In genomic region chr3:10192953-10193691, GRCh38 we compare ENCODE assay signal across 8 cellular contexts. TPM values are rescaled to one million over a fixed set of nuclear protein-coding genes. Genes with fewer than 3 reads are reported as not detected.
DNase-seq lines count a peak whose midpoint lies in the region; ATAC-seq and TF ChIP-seq lines count a peak whose summit lies in the region.

No MANE protein-coding gene starts in this region.

- H4K20me1 ChIP-seq in osteoblast (ENCODE audit: insufficient read depth, low read length) = no peaks in the 10 kb centered on the region

- no peaks in the 10 kb centered on the region for H3K9me3 ChIP-seq in osteoblast (ENCODE audit: low read depth, low read length)
- no peaks in the 10 kb centered on the region for H3K9me3 ChIP-seq in vagina

- peak overlapping the region; percentile 70 for H3K4me2 ChIP-seq in osteoblast (ENCODE audit: insufficient read depth, low read length)

- H3K36me3 ChIP-seq in osteoblast (ENCODE audit: insufficient read depth, low read length) (no peaks in the 10 kb centered on the region), vagina (no peaks in the 10 kb centered on the region)

- no peak for TF ChIP-seq POLR2A in vagina (IDR thresholded peaks at IDR 0.05)

- H3K27ac ChIP-seq in epithelial cell of prostate (peak overlapping the region; percentile 98), osteoblast (ENCODE audit: low read depth, low read length) (peak overlapping the region; percentile 100), vagina (peak overlapping the region; percentile 97)

- TF ChIP-seq CTCF in osteoblast (IDR thresholded peaks at IDR 0.05; ENCODE audit: extremely low read depth, low read depth, low read length) (peak; percentile 88), vagina (IDR thresholded peaks at IDR 0.05) (peak in 1 of 3 experiments; percentile 11)

- peaks cover 75% of the 10 kb centered on the region for H3K4me1 ChIP-seq in osteoblast (ENCODE audit: insufficient read depth, low read length)
- peaks cover 89% of the 10 kb centered on the region for H3K4me1 ChIP-seq in vagina

- no peak overlapping the region for H3K4me3 ChIP-seq in Jurkat, Clone E6-1 (ENCODE audit: low read length)
- H3K4me3 ChIP-seq in osteoblast (ENCODE audit: insufficient read depth, low read length) = no peak overlapping the region
- H3K4me3 ChIP-seq in vagina = no peak overlapping the region

- DNase-seq in DMS 273 (lab: John Stamatoyannopoulos, UW; ENCODE audit: unreplicated experiment) (peak; percentile 32), DMS 273 treated with DMSO at 0.1 percent for 48 hours (lab: John Stamatoyannopoulos, UW) (no peak), epithelial cell of prostate (ENCODE audit: low read depth, low spot score) (peak; percentile 82), osteoblast (ENCODE audit: insufficient read length, low spot score, missing footprints) (peak; percentile 89), vagina (ENCODE audit: extremely low spot score in 2 of 2) (no peak), sciatic nerve (ENCODE audit: low spot score) (no peak)
- DNase-seq in Jurkat, Clone E6-1 (ENCODE audit: low read depth, low spot score) = peak; percentile 47
- peak; percentile 17 for DNase-seq in activated CD8-positive, alpha-beta memory T cell treated with anti-CD3 and anti-CD28 coated beads, Interleukin-2, amount 50 U/mL, for 1 hour (ENCODE audit: extremely low read depth)

- peaks cover 22% of the 10 kb centered on the region for H3K79me2 ChIP-seq in osteoblast (ENCODE audit: insufficient read depth, low read length)

- ATAC-seq in sciatic nerve = no peak

- no peaks in the 10 kb centered on the region for H3K27me3 ChIP-seq in osteoblast (ENCODE audit: insufficient read depth, low read length)
- no peaks in the 10 kb centered on the region for H3K27me3 ChIP-seq in vagina

- no peak overlapping the region for H2AFZ ChIP-seq in osteoblast (ENCODE audit: low read length)

- intact Hi-C loops in vagina (cut with DNase I) = no loop called here
- intact Hi-C loops in sciatic nerve (cut with DNase I) = no loop called here

RNA-seq across cellular contexts. Expression of gene IRAK2, which starts 28.4 kb away (rescaled TPM):
- polyA plus RNA-seq in Jurkat, Clone E6-1 (2012; ENCODE audit: insufficient read depth, insufficient read length) = 0.25 TPM
- total RNA-seq in osteoblast (3.2 and 4.0 TPM in 2 replicates), vagina (10.6 TPM), sciatic nerve (6.4 TPM)

RNA-seq across cellular contexts. Expression of gene VHL, which starts 51.5 kb away (rescaled TPM):
- 42.9 TPM for polyA plus RNA-seq in Jurkat, Clone E6-1 (2012; ENCODE audit: insufficient read depth, insufficient read length)
- total RNA-seq in osteoblast (33.9 and 36.9 TPM in 2 replicates), vagina (48.4 TPM), sciatic nerve (27.4 TPM)

RNA-seq across cellular contexts. Expression of gene TATDN2, which starts 55.1 kb away (rescaled TPM):
- 31.2 TPM for polyA plus RNA-seq in Jurkat, Clone E6-1 (2012; ENCODE audit: insufficient read depth, insufficient read length)
- total RNA-seq in osteoblast (19.2 and 20.0 TPM in 2 replicates), vagina (34.4 TPM), sciatic nerve (31.7 TPM)

Comparison
In these comparisons a context has a peak if more than half of its experiments do, and no peak if none do; other contexts are left out.
1. DNase-seq: peak in DMS 273 (single experiment), Jurkat, Clone E6-1 (single experiment), activated CD8-positive, alpha-beta memory T cell treated with anti-CD3 and anti-CD28 coated beads, Interleukin-2, amount 50 U/mL, for 1 hour (single experiment), epithelial cell of prostate (single experiment) and osteoblast (single experiment); none in DMS 273 treated with DMSO at 0.1 percent for 48 hours (single experiment), vagina (0 of 2) and sciatic nerve (single experiment).
2. Peak in every context shown above with its lines, with median percentiles within 50 percentile points of each other: H3K27ac ChIP-seq.